8 cellular contexts compared by ENCODE assay signal in the genomic region with DNA sequence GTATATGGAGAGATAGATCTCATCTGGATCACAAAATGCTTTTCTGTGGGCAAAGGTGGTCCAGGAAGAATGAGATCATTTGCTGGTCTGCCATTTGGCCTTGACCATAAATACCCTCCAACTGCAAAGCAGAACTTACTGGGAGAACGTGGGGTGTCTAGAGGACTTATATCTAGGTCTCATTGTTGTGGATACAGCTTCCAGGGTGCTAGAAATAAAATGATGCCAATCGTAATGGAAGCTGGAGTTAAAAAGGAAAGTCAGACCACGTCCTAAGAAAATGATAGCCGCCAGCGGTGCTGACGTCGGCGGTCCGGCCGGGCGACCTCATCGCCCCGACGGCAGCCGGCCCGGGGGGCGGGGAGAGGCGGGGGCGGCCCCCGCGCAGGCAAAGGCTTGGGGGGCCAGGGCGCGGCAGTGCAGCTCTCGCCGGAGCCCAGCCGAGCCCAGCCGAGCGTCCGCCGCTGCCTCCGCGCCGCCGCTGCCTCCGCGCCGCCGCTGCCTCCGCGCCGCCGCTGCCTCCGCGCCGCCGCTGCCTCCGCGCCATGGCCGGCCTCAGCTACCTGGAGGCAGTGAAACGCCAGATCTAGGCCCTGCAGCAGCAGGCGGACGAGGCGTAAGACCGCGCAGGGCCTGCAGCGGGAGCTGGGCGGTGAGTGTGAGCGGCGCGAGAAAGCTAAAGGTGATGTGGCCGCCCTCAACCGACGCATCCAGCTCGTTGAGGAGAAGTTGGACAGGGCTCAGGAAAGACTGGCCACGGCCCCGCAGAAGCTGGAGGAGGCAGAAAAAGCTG.
DNase-seq lines count a peak whose midpoint lies in the region; ATAC-seq and TF ChIP-seq lines count a peak whose summit lies in the region.

No MANE protein-coding gene starts in this region.

- H3K4me2 ChIP-seq in fibroblast of lung (ENCODE audit: extremely low read depth, insufficient read depth, low read length) = peak overlapping the region; percentile 84

- DNase-seq in activated T-cell treated with anti-CD3 and anti-CD28 coated beads for 1 hour (ENCODE audit: low read depth) = peak; percentile 19
- no peak for DNase-seq in activated T-cell treated with anti-CD3 and anti-CD28 coated beads for 4 hours
- DNase-seq in NCI-H460 (ENCODE audit: extremely low read depth, low read depth) = peak; percentile 27
- peak; percentile 74 for DNase-seq in activated T-cell treated with anti-CD3 and anti-CD28 coated beads, Interleukin-2, amount 50 U/mL, for 24 hours
- peak; percentile 69 to 77 for DNase-seq in fibroblast of lung (ENCODE audit: low read depth in 2 of 2)
- DNase-seq in natural killer cell treated with Interleukin-12 subunit alpha and Interleukin-12 subunit beta and Interleukin-15 and Interleukin-18, amount 100 ng/mL, for 72 hours (ENCODE audit: low spot score) = peak; percentile 65

- peaks cover 4% of the 10 kb centered on the region for H3K36me3 Mint-ChIP-seq in activated T-cell treated with anti-CD3 and anti-CD28 coated beads, Interleukin-2, amount 50 U/mL, for 24 hours (ENCODE audit: low read depth)
- peaks cover 6% of the 10 kb centered on the region for H3K36me3 Mint-ChIP-seq in natural killer cell treated with Interleukin-12 subunit alpha and Interleukin-12 subunit beta and Interleukin-15 and Interleukin-18, amount 100 ng/mL, for 72 hours

- peaks cover 41% of the 10 kb centered on the region for H3K4me1 Mint-ChIP-seq in activated T-cell treated with anti-CD3 and anti-CD28 coated beads, Interleukin-2, amount 50 U/mL, for 24 hours (ENCODE audit: low read depth)
- H3K4me1 Mint-ChIP-seq in natural killer cell treated with Interleukin-12 subunit alpha and Interleukin-12 subunit beta and Interleukin-15 and Interleukin-18, amount 100 ng/mL, for 72 hours (ENCODE audit: low read depth in 2 of 2) = peaks cover 26 to 44% of the 10 kb centered on the region in 2 donors

- H3K27me3 Mint-ChIP-seq in activated T-cell treated with anti-CD3 and anti-CD28 coated beads, Interleukin-2, amount 50 U/mL, for 24 hours = no peaks in the 10 kb centered on the region
- no peaks in the 10 kb centered on the region for H3K27me3 Mint-ChIP-seq in natural killer cell treated with Interleukin-12 subunit alpha and Interleukin-12 subunit beta and Interleukin-15 and Interleukin-18, amount 100 ng/mL, for 72 hours

- H4K20me1 ChIP-seq in fibroblast of lung (ENCODE audit: control insufficient read depth, extremely low read depth, insufficient read depth, low read length) = no peaks in the 10 kb centered on the region

- peak overlapping the region; percentile 78 for H3K4me3 Mint-ChIP-seq in activated T-cell treated with anti-CD3 and anti-CD28 coated beads, Interleukin-2, amount 50 U/mL, for 24 hours
- peak overlapping the region; percentile 97 for H3K4me3 Mint-ChIP-seq in natural killer cell treated with Interleukin-12 subunit alpha and Interleukin-12 subunit beta and Interleukin-15 and Interleukin-18, amount 100 ng/mL, for 72 hours

- H3K79me2 ChIP-seq in fibroblast of lung (ENCODE audit: control insufficient read depth, insufficient read depth, low read length) = no peaks in the 10 kb centered on the region

- peak; percentile 93 for ATAC-seq in HG02885 (IDR thresholded peaks at IDR 0.05; ENCODE audit: poor library complexity, unreplicated experiment)
- ATAC-seq in natural killer cell treated with Interleukin-12 subunit alpha and Interleukin-12 subunit beta and Interleukin-15 and Interleukin-18, amount 100 ng/mL, for 72 hours = peak; percentile 86 to 88

- H3K36me3 ChIP-seq in fibroblast of lung (ENCODE audit: control insufficient read depth, insufficient read depth, low read length) (no peaks in the 10 kb centered on the region), subcutaneous abdominal adipose tissue (ENCODE audit: control insufficient read depth in 5 of 5, insufficient read depth in 5 of 5, low read length in 5 of 5) (no peaks in the 10 kb centered on the region)

- H3K27ac ChIP-seq in fibroblast of lung (ENCODE audit: insufficient read depth, low read length) (peak overlapping the region; percentile 87), subcutaneous abdominal adipose tissue (ENCODE audit: low read depth, low read length) (peak overlapping the region; percentile 46)

- no peak for TF ChIP-seq CTCF in fibroblast of lung (conservative IDR thresholded peaks at IDR 0.05 in 1 of 2, IDR thresholded peaks at IDR 0.05 in 1 of 2; ENCODE audit: low read depth in 1 of 2, low read length in 2 of 2)

- H3K4me3 ChIP-seq in fibroblast of lung (replicated peaks in 1 of 4; ENCODE audit: control extremely low read depth in 1 of 4, insufficient read depth in 1 of 4, low read depth in 3 of 4, low read length in 4 of 4) (peak overlapping the region; percentile 37 to 73 (median 58)), subcutaneous abdominal adipose tissue (ENCODE audit: low read depth in 1 of 5, low read length in 5 of 5) (peak overlapping the region; percentile 62 to 88 (median 79))

- H3K9ac ChIP-seq in fibroblast of lung (ENCODE audit: insufficient read depth, low read length) = peak overlapping the region; percentile 67
- H3K9ac ChIP-seq in subcutaneous abdominal adipose tissue (ENCODE audit: low read length in 5 of 5) = peak overlapping the region in 4 of 5 donors; percentile 53 to 75 (median 65)

- no peaks in the 10 kb centered on the region for H3K27me3 ChIP-seq in fibroblast of lung (ENCODE audit: control insufficient read depth, insufficient read depth, low read length)
- no peaks in the 10 kb centered on the region for H3K27me3 ChIP-seq in subcutaneous abdominal adipose tissue (ENCODE audit: control insufficient read depth in 5 of 5, insufficient read depth in 4 of 5, low read length in 5 of 5)

- peak overlapping the region; percentile 88 for H3K27ac Mint-ChIP-seq in activated T-cell treated with anti-CD3 and anti-CD28 coated beads, Interleukin-2, amount 50 U/mL, for 24 hours
- peak overlapping the region; percentile 82 to 86 for H3K27ac Mint-ChIP-seq in natural killer cell treated with Interleukin-12 subunit alpha and Interleukin-12 subunit beta and Interleukin-15 and Interleukin-18, amount 100 ng/mL, for 72 hours

- peak overlapping the region; percentile 87 for H2AFZ ChIP-seq in fibroblast of lung (ENCODE audit: low read length)

- H3K9me3 ChIP-seq in fibroblast of lung (ENCODE audit: control insufficient read depth, insufficient read depth, low read depth, low read length) (no peaks in the 10 kb centered on the region), subcutaneous abdominal adipose tissue (ENCODE audit: control insufficient read depth in 5 of 5, low read length in 5 of 5) (no peaks in the 10 kb centered on the region)

- H3K4me1 ChIP-seq in fibroblast of lung (ENCODE audit: control insufficient read depth, extremely low read depth, insufficient read depth, low read length) (peaks cover 3% of the 10 kb centered on the region), subcutaneous abdominal adipose tissue (ENCODE audit: control insufficient read depth in 5 of 5, insufficient read depth in 5 of 5, low read length in 5 of 5) (peaks cover 0 to 12% (median 3%) of the 10 kb centered on the region in 5 donors)

- no peaks in the 10 kb centered on the region for H3K9me3 Mint-ChIP-seq in activated T-cell treated with anti-CD3 and anti-CD28 coated beads, Interleukin-2, amount 50 U/mL, for 24 hours
- no peaks in the 10 kb centered on the region for H3K9me3 Mint-ChIP-seq in natural killer cell treated with Interleukin-12 subunit alpha and Interleukin-12 subunit beta and Interleukin-15 and Interleukin-18, amount 100 ng/mL, for 72 hours
